ENCODE assay signal across 35 cellular contexts in the genomic region with DNA sequence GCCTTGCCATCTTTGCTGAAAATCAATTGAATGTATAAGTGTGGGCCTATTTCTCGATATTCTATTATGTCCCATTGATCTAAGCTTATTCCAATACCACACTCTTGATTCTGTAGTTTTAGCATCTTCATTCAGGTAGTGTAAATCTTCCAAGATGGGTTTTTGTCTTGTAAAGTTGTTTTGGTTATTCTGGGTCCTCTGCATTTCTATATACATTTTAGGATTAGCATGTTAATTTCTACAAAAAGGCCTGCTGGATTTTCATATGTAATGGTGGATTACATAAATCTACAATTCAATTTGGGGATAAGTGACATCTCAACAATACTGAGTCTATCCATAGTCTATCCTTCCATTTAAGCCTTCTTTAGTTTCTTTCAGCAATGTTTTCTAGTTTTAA.
"Had no signal": no experiment of that assay in that cellular context is flagged by ENCODE, and none has a peak within 500 bp of the region (broad histone marks: within the 10 kb centered on the region; RNA-seq: fewer than 3 reads in every experiment).

No MANE protein-coding gene starts in this region.

- H3K4me3 ChIP-seq: MG63 had no signal

- H3K36me3 ChIP-seq: MG63 had no signal

- H3K27me3 ChIP-seq: MG63 had no signal

- H3K9me3 ChIP-seq: MG63 had no signal

- DNase-seq: Karpas-422, Kasumi-1, MG63, MM.1S, MV-4-11, NCI-H1048, NCI-H1092, NCI-H1092 treated with DMSO at 0.1 percent for 48 hours, NCI-H1105, NCI-H1105 treated with DMSO at 0.1 percent for 48 hours, NCI-H1417, NCI-H1417 treated with DMSO at 0.1 percent for 48 hours, NCI-H1436, NCI-H1436 treated with DMSO at 0.1 percent for 48 hours, NCI-H146, NCI-H1694, NCI-H1694 treated with DMSO at 0.1 percent for 48 hours, NCI-H187, NCI-H187 treated with DMSO at 0.1 percent for 48 hours, NCI-H1930, NCI-H2029, NCI-H2029 treated with DMSO at 0.1 percent for 48 hours, NCI-H2081, NCI-H2081 treated with DMSO at 0.1 percent for 48 hours, NCI-H2107, NCI-H2171, NCI-H2171 treated with DMSO at 0.1 percent for 48 hours, NCI-H2227 treated with DMSO at 0.1 percent for 48 hours, NCI-H226, NCI-H345, NCI-H446, NCI-H446 treated with DMSO at 0.1 percent for 48 hours, NCI-H510A, NCI-H510A treated with DMSO at 0.1 percent for 48 hours, NCI-H524 had no signal
